In the genomic region with DNA sequence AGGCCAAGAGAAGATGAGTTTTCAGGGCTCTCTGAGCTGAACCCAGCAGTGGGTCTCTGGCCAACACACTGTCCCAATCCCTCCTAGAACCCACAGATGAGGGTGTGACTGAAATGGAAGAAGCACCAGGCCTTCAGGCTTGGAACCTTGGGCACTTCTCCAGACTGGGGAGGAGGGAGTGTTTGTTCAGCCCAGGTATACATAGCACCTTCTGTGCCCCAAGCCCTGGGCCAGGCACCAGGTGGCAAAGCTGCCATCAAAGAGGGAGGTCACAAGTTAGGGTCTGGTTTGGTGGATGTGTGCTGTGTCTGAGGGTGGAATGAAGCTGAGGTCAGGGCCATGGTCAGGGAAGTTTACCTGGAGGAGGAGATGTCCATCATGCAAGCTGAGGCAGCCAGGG, we compare ENCODE assay signal across 28 cellular contexts. TPM values are rescaled to one million over a fixed set of nuclear protein-coding genes. Genes with fewer than 3 reads are reported as not detected.
"Had no signal": no experiment of that assay in that cellular context is flagged by ENCODE, and none has a peak within 500 bp of the region (broad histone marks: within the 10 kb centered on the region; RNA-seq: fewer than 3 reads in every experiment).

No MANE protein-coding gene starts in this region.

- H3K9me3 ChIP-seq: breast epithelium, MG63 had no signal

- H3K4me1 ChIP-seq: breast epithelium had no signal

- H3K27me3 Mint-ChIP-seq: activated CD4-positive, alpha-beta memory T cell treated with anti-CD3 and anti-CD28 coated beads, Interleukin-2, amount 10 ng/mL, durations not matched to agents 7 days and 5 days; activated CD4-positive, alpha-beta T cell treated with anti-CD3 and anti-CD28 coated beads, Interleukin-2, amount 10 ng/mL, durations not matched to agents 7 days and 5 days; activated naive CD4-positive, alpha-beta T cell treated with anti-CD3 and anti-CD28 coated beads, Interleukin-2, amount 50 U/mL, for 24 hours had no signal

- H3K27ac ChIP-seq: breast epithelium, SK-N-MC, VCaP had no signal

- H3K4me3 ChIP-seq: breast epithelium, MG63, SK-N-MC had no signal

- H3K9me3 Mint-ChIP-seq: activated CD4-positive, alpha-beta memory T cell treated with anti-CD3 and anti-CD28 coated beads, Interleukin-2, amount 10 ng/mL, durations not matched to agents 7 days and 5 days; activated CD4-positive, alpha-beta T cell treated with anti-CD3 and anti-CD28 coated beads, Interleukin-2, amount 10 ng/mL, durations not matched to agents 7 days and 5 days; activated naive CD4-positive, alpha-beta T cell treated with anti-CD3 and anti-CD28 coated beads, Interleukin-2, amount 50 U/mL, for 24 hours had no signal

- H3K36me3 ChIP-seq: breast epithelium had no signal

- DNase-seq: activated CD4-positive, alpha-beta memory T cell treated with anti-CD3 and anti-CD28 coated beads, Interleukin-2, amount 10 ng/mL, durations not matched to agents 7 days and 5 days; activated CD4-positive, alpha-beta T cell treated with anti-CD3 and anti-CD28 coated beads, Interleukin-2, amount 10 ng/mL, durations not matched to agents 7 days and 5 days; activated CD4-positive, CD25-positive, alpha-beta regulatory T cell; activated effector memory CD4-positive, alpha-beta T cell treated with Interleukin-2 at 50 U/mL for 16 hours; activated naive CD4-positive, alpha-beta T cell; activated T-cell treated with anti-CD3 and anti-CD28 coated beads for 4 hours; aorta; central memory CD4-positive, alpha-beta T cell; MG63; MV-4-11; NCI-H1092 treated with DMSO at 0.1 percent for 48 hours; NCI-H1417 treated with DMSO at 0.1 percent for 48 hours; NCI-H187; NCI-H2081; NCI-H2171; NCI-H2227 treated with DMSO at 0.1 percent for 48 hours; NCI-H446 treated with DMSO at 0.1 percent for 48 hours; NCI-H526; NCI-H774; T-helper 1 cell had no signal

- H3K4me3 Mint-ChIP-seq: activated CD4-positive, alpha-beta memory T cell treated with anti-CD3 and anti-CD28 coated beads, Interleukin-2, amount 10 ng/mL, durations not matched to agents 7 days and 5 days; activated CD4-positive, alpha-beta T cell treated with anti-CD3 and anti-CD28 coated beads, Interleukin-2, amount 10 ng/mL, durations not matched to agents 7 days and 5 days; activated naive CD4-positive, alpha-beta T cell treated with anti-CD3 and anti-CD28 coated beads, Interleukin-2, amount 50 U/mL, for 24 hours had no signal

- H3K4me1 Mint-ChIP-seq: activated naive CD4-positive, alpha-beta T cell treated with anti-CD3 and anti-CD28 coated beads, Interleukin-2, amount 50 U/mL, for 24 hours had no signal

- H3K27ac Mint-ChIP-seq: activated CD4-positive, alpha-beta memory T cell treated with anti-CD3 and anti-CD28 coated beads, Interleukin-2, amount 10 ng/mL, durations not matched to agents 7 days and 5 days; activated CD4-positive, alpha-beta T cell treated with anti-CD3 and anti-CD28 coated beads, Interleukin-2, amount 10 ng/mL, durations not matched to agents 7 days and 5 days; activated naive CD4-positive, alpha-beta T cell treated with anti-CD3 and anti-CD28 coated beads, Interleukin-2, amount 50 U/mL, for 24 hours had no signal

RNA-seq across cellular contexts. Expression of a gene that starts 15.8 kb away (rescaled TPM):
- total RNA-seq: activated CD4-positive, alpha-beta memory T cell treated with anti-CD3 and anti-CD28 coated beads, Interleukin-2, amount 10 ng/mL, durations not matched to agents 7 days and 5 days; activated CD4-positive, alpha-beta T cell treated with anti-CD3 and anti-CD28 coated beads, Interleukin-2, amount 10 ng/mL, durations not matched to agents 7 days and 5 days; activated CD8-positive, alpha-beta memory T cell treated with anti-CD3 and anti-CD28 coated beads for 36 hours; OCI-LY7; RPMI7951; T-helper 2 cell treated with Interferon-gamma antibody and Interleukin-4, amounts not matched to agents 100 ng/mL and 5 ng/mL, for 36 hours had no signal
- polyA plus RNA-seq: aorta had no signal

RNA-seq across cellular contexts. Expression of a gene that starts 30.4 kb away (rescaled TPM):
- total RNA-seq: activated CD4-positive, alpha-beta memory T cell treated with anti-CD3 and anti-CD28 coated beads, Interleukin-2, amount 10 ng/mL, durations not matched to agents 7 days and 5 days; activated CD4-positive, alpha-beta T cell treated with anti-CD3 and anti-CD28 coated beads, Interleukin-2, amount 10 ng/mL, durations not matched to agents 7 days and 5 days; activated CD8-positive, alpha-beta memory T cell treated with anti-CD3 and anti-CD28 coated beads for 36 hours; aorta; breast epithelium; OCI-LY7; RPMI7951; T-helper 2 cell treated with Interferon-gamma antibody and Interleukin-4, amounts not matched to agents 100 ng/mL and 5 ng/mL, for 36 hours had no signal
- polyA plus RNA-seq: aorta had no signal
